ENCODE assay signal across 1 cellular context in genomic region chr6:79617521-79617941, GRCh38.
TF ChIP-seq lines count a peak whose summit lies in the region.

No MANE protein-coding gene starts in this region.

TF ChIP-seq in HepG2, 621 proteins besides CTCF, POLR2A, EP300 and RAD21 (continued from another document and continues in another):
- no peak for TF ChIP-seq THAP9 (CRISPR knock-in tag; IDR thresholded peaks at IDR 0.05; ENCODE audit: borderline replicate concordance)
- TF ChIP-seq RCOR2 (CRISPR knock-in tag; IDR thresholded peaks at IDR 0.05): peak; percentile 70; the same call in 1 of the 2 replicates
- TF ChIP-seq, protein P1, sequence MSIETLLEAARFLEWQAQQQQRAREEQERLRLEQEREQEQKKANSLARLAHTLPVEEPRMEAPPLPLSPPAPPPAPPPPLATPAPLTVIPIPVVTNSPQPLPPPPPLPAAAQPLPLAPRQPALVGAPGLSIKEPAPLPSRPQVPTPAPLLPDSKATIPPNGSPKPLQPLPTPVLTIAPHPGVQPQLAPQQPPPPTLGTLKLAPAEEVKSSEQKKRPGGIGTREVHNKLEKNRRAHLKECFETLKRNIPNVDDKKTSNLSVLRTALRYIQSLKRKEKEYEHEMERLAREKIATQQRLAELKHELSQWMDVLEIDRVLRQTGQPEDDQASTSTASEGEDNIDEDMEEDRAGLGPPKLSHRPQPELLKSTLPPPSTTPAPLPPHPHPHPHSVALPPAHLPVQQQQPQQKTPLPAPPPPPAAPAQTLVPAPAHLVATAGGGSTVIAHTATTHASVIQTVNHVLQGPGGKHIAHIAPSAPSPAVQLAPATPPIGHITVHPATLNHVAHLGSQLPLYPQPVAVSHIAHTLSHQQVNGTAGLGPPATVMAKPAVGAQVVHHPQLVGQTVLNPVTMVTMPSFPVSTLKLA (IDR thresholded peaks at IDR 0.05): no peak
- 0 out of 2 replicates have a peak, but pooled peaks have one; percentile 20 for TF ChIP-seq SP5 (CRISPR knock-in tag; IDR thresholded peaks at IDR 0.05; ENCODE audit: borderline replicate concordance, low read depth)
- no peak for TF ChIP-seq CEBPB (IDR thresholded peaks at IDR 0.05; ENCODE audit: borderline replicate concordance, low read depth, low read length)
- no peak for TF ChIP-seq ZNF460 (CRISPR knock-in tag; IDR thresholded peaks at IDR 0.05; ENCODE audit: borderline replicate concordance)
- no peak for TF ChIP-seq ZNF792 (CRISPR knock-in tag; IDR thresholded peaks at IDR 0.05)
- peak; percentile 56; the same call in 1 of the 2 replicates for TF ChIP-seq HDAC1 (CRISPR knock-in tag; IDR thresholded peaks at IDR 0.05)
- TF ChIP-seq ZNF589 (CRISPR knock-in tag; conservative IDR thresholded peaks at IDR 0.05): no peak
- TF ChIP-seq AFF4 (CRISPR knock-in tag; IDR thresholded peaks at IDR 0.05): no peak
- TF ChIP-seq PAWR (CRISPR knock-in tag; IDR thresholded peaks at IDR 0.05; ENCODE audit: borderline replicate concordance): no peak
- no peak for TF ChIP-seq ZNF354B (CRISPR knock-in tag; IDR thresholded peaks at IDR 0.05)
- TF ChIP-seq ZNF503 (CRISPR knock-in tag; IDR thresholded peaks at IDR 0.05): peak; percentile 69
- TF ChIP-seq HNF1B (CRISPR knock-in tag; IDR thresholded peaks at IDR 0.05): no peak
- peak; percentile 36; the same call in 1 of the 2 replicates for TF ChIP-seq FOXK1 (CRISPR knock-in tag; IDR thresholded peaks at IDR 0.05; ENCODE audit: borderline replicate concordance, low read depth)
- TF ChIP-seq, protein P2, sequence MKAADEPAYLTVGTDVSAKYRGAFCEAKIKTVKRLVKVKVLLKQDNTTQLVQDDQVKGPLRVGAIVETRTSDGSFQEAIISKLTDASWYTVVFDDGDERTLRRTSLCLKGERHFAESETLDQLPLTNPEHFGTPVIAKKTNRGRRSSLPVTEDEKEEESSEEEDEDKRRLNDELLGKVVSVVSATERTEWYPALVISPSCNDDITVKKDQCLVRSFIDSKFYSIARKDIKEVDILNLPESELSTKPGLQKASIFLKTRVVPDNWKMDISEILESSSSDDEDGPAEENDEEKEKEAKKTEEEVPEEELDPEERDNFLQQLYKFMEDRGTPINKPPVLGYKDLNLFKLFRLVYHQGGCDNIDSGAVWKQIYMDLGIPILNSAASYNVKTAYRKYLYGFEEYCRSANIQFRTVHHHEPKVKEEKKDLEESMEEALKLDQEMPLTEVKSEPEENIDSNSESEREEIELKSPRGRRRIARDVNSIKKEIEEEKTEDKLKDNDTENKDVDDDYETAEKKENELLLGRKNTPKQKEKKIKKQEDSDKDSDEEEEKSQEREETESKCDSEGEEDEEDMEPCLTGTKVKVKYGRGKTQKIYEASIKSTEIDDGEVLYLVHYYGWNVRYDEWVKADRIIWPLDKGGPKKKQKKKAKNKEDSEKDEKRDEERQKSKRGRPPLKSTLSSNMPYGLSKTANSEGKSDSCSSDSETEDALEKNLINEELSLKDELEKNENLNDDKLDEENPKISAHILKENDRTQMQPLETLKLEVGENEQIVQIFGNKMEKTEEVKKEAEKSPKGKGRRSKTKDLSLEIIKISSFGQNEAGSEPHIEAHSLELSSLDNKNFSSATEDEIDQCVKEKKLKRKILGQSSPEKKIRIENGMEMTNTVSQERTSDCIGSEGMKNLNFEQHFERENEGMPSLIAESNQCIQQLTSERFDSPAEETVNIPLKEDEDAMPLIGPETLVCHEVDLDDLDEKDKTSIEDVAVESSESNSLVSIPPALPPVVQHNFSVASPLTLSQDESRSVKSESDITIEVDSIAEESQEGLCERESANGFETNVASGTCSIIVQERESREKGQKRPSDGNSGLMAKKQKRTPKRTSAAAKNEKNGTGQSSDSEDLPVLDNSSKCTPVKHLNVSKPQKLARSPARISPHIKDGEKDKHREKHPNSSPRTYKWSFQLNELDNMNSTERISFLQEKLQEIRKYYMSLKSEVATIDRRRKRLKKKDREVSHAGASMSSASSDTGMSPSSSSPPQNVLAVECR (CRISPR knock-in tag; IDR thresholded peaks at IDR 0.05; ENCODE audit: borderline replicate concordance): no peak
- TF ChIP-seq NFIC (IDR thresholded peaks at IDR 0.05; ENCODE audit: low read length): peak; percentile 91
- TF ChIP-seq ZNF44 (CRISPR knock-in tag; IDR thresholded peaks at IDR 0.05): no peak
- TF ChIP-seq ZNF34 (CRISPR knock-in tag; IDR thresholded peaks at IDR 0.05; ENCODE audit: borderline replicate concordance): no peak
- TF ChIP-seq TBX3 (IDR thresholded peaks at IDR 0.05; ENCODE audit: borderline replicate concordance): no peak
- peak; percentile 49; the same call in 1 of the 2 replicates for TF ChIP-seq NKX3-1 (CRISPR knock-in tag; IDR thresholded peaks at IDR 0.05)
- no peak for TF ChIP-seq ARNT2 (CRISPR knock-in tag; IDR thresholded peaks at IDR 0.05; ENCODE audit: low read depth)
- TF ChIP-seq SAFB2 (CRISPR knock-in tag; IDR thresholded peaks at IDR 0.05; ENCODE audit: borderline replicate concordance, low read depth): no peak
- TF ChIP-seq ZNF652 (CRISPR knock-in tag; IDR thresholded peaks at IDR 0.05; ENCODE audit: borderline replicate concordance, low read depth): peak; percentile 81; the same call in 1 of the 2 replicates
- TF ChIP-seq ZNF292 (CRISPR knock-in tag; IDR thresholded peaks at IDR 0.05; ENCODE audit: borderline replicate concordance, low read depth): no peak
- no peak for TF ChIP-seq ZNF7 (CRISPR knock-in tag; IDR thresholded peaks at IDR 0.05)
- TF ChIP-seq, protein P3, sequence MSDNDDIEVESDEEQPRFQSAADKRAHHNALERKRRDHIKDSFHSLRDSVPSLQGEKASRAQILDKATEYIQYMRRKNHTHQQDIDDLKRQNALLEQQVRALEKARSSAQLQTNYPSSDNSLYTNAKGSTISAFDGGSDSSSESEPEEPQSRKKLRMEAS (IDR thresholded peaks at IDR 0.05): no peak
- TF ChIP-seq, protein P4, sequence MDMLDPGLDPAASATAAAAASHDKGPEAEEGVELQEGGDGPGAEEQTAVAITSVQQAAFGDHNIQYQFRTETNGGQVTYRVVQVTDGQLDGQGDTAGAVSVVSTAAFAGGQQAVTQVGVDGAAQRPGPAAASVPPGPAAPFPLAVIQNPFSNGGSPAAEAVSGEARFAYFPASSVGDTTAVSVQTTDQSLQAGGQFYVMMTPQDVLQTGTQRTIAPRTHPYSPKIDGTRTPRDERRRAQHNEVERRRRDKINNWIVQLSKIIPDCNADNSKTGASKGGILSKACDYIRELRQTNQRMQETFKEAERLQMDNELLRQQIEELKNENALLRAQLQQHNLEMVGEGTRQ (IDR thresholded peaks at IDR 0.05; ENCODE audit: low read depth, low read length): no peak
- TF ChIP-seq, protein P4 (CRISPR knock-in tag; IDR thresholded peaks at IDR 0.05; ENCODE audit: borderline replicate concordance): no peak
- no peak for TF ChIP-seq JDP2 (CRISPR knock-in tag; IDR thresholded peaks at IDR 0.05; ENCODE audit: borderline replicate concordance)
- TF ChIP-seq LCORL (IDR thresholded peaks at IDR 0.05): peak; percentile 71
- peak; percentile 86; the same call in 1 of the 2 replicates for TF ChIP-seq LCORL (CRISPR knock-in tag; IDR thresholded peaks at IDR 0.05)
- no peak for TF ChIP-seq NFE2L1 (CRISPR knock-in tag; IDR thresholded peaks at IDR 0.05; ENCODE audit: borderline replicate concordance)
- TF ChIP-seq, protein P5, sequence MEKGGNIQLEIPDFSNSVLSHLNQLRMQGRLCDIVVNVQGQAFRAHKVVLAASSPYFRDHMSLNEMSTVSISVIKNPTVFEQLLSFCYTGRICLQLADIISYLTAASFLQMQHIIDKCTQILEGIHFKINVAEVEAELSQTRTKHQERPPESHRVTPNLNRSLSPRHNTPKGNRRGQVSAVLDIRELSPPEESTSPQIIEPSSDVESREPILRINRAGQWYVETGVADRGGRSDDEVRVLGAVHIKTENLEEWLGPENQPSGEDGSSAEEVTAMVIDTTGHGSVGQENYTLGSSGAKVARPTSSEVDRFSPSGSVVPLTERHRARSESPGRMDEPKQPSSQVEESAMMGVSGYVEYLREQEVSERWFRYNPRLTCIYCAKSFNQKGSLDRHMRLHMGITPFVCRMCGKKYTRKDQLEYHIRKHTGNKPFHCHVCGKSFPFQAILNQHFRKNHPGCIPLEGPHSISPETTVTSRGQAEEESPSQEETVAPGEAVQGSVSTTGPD (CRISPR knock-in tag; IDR thresholded peaks at IDR 0.05): 0 out of 2 replicates have a peak, but pooled peaks have one; percentile 53
- TF ChIP-seq EZH2 (conservative IDR thresholded peaks at IDR 0.05; ENCODE audit: low read depth, low read length): no peak
- TF ChIP-seq MIXL1 (CRISPR knock-in tag; IDR thresholded peaks at IDR 0.05): peak; percentile 81; the same call in 1 of the 2 replicates
- TF ChIP-seq DRAP1 (CRISPR knock-in tag; IDR thresholded peaks at IDR 0.05): no peak
